ENCODE assay signal across 11 cellular contexts in genomic region chr10:69456880-69457693, GRCh38. TPM values are rescaled to one million over a fixed set of nuclear protein-coding genes. Genes with fewer than 3 reads are reported as not detected.
DNase-seq lines count a peak whose midpoint lies in the region; ATAC-seq, FAIRE-seq and TF ChIP-seq lines count a peak whose summit lies in the region.
"Had no signal": no experiment of that assay in that cellular context is flagged by ENCODE, and none has a peak within 500 bp of the region (broad histone marks: within the 10 kb centered on the region; RNA-seq: fewer than 3 reads in every experiment).

No MANE protein-coding gene starts in this region.

- no peaks in the 10 kb centered on the region for H3K9me1 ChIP-seq in K562 (ENCODE audit: control insufficient read depth, insufficient read depth, low read length)

- CTCF ChIA-PET in K562 (lab: Yijun Ruan, JAX; ENCODE audit: low intra/inter-chr PET ratio): no interaction called here

- ATAC-seq in K562 (no peak), GM19351 (IDR thresholded peaks at IDR 0.05; ENCODE audit: unreplicated experiment) (no peak)
- ATAC-seq: sciatic nerve had no signal

- TF ChIP-seq RAD21 in K562 (CRISPR knock-in tag; conservative IDR thresholded peaks at IDR 0.05 in 1 of 2, IDR thresholded peaks at IDR 0.05 in 1 of 2): no peak

- no peak for TF ChIP-seq POLR2A in H54 (IDR thresholded peaks at IDR 0.05; ENCODE audit: low read depth, low read length)
- TF ChIP-seq POLR2A in K562 (conservative IDR thresholded peaks at IDR 0.05): no peak

- no peaks in the 10 kb centered on the region for H3K79me2 ChIP-seq in K562 (ENCODE audit: control insufficient read depth, insufficient read depth, low read length)

- WGBS in K562 (ENCODE audit: insufficient coverage, low coverage, missing lambda C conversion rate): 39% methylated on average over 8 of the region's 8 CpGs

- no peak for TF ChIP-seq EP300 in K562 (IDR thresholded peaks at IDR 0.05; ENCODE audit: low read length)

- H3K9me3 ChIP-seq in K562 (replicated peaks; ENCODE audit: control insufficient read depth, insufficient read depth, low read depth, low read length): no peaks in the 10 kb centered on the region
- no peaks in the 10 kb centered on the region for H3K9me3 ChIP-seq in mucosa of rectum (ENCODE audit: control insufficient read depth in 2 of 2, low read length in 2 of 2)
- H3K9me3 ChIP-seq in ascending aorta: no peaks in the 10 kb centered on the region

- no peaks in the 10 kb centered on the region for H3K36me3 ChIP-seq in K562 (ENCODE audit: control insufficient read depth, insufficient read depth, low read length)
- peaks cover 3 to 9% of the 10 kb centered on the region in 2 donors for H3K36me3 ChIP-seq in mucosa of rectum (ENCODE audit: control insufficient read depth in 2 of 2, insufficient read depth in 2 of 2, low read length in 2 of 2)
- H3K36me3 ChIP-seq in ascending aorta: no peaks in the 10 kb centered on the region

- H3K9ac ChIP-seq in K562 (ENCODE audit: insufficient read depth in 1 of 2, low read depth in 2 of 2, low read length in 2 of 2) (no peak overlapping the region), mucosa of rectum (ENCODE audit: low read depth in 1 of 2, low read length in 2 of 2) (peak overlapping the region in 1 of 2 donors; percentile 38)

- no TSS peak for BruUV-seq in K562 (replicated peaks; lab: Mats Ljungman, UMichigan)

- DNase-seq in H54 (ENCODE audit: insufficient read length, low spot score): peak; percentile 92
- no peak for DNase-seq in K562 (ENCODE audit: extremely low read depth in 1 of 4, low spot score in 3 of 4)
- DNase-seq in ascending aorta (ENCODE audit: low spot score in 2 of 2): no peak
- DNase-seq in mucosa of gallbladder (ENCODE audit: low spot score): no peak
- no peak for DNase-seq in NCI-H2107 (lab: John Stamatoyannopoulos, UW)
- DNase-seq: NCI-H187 treated with DMSO at 0.1 percent for 48 hours had no signal

- H4K20me1 ChIP-seq in K562 (replicated peaks; ENCODE audit: control insufficient read depth, insufficient read depth, low read length): no peaks in the 10 kb centered on the region

- H3K4me1 ChIP-seq in K562 (replicated peaks in 1 of 2; ENCODE audit: control insufficient read depth in 2 of 2, insufficient read depth in 2 of 2, low read length in 2 of 2) (peaks cover 6 to 18% of the 10 kb centered on the region in 2 experiments), mucosa of rectum (ENCODE audit: control insufficient read depth in 2 of 2, insufficient read depth in 2 of 2, low read length in 2 of 2) (peaks cover 60 to 72% of the 10 kb centered on the region in 2 donors), ascending aorta (no peaks in the 10 kb centered on the region)

- intact Hi-C loops in K562 (cut with micrococcal nuclease): no loop called here
- intact Hi-C loops in ascending aorta (cut with DNase I): no loop called here

- TF ChIP-seq CTCF in 22Rv1 (IDR thresholded peaks at IDR 0.05): no peak
- TF ChIP-seq CTCF in K562 (IDR thresholded peaks at IDR 0.05 in 2 of 3, conservative IDR thresholded peaks at IDR 0.05 in 1 of 3; ENCODE audit: insufficient read depth in 2 of 3, low read depth in 1 of 3, low read length in 3 of 3): no peak
- no peak for TF ChIP-seq CTCF in ascending aorta (IDR thresholded peaks at IDR 0.05)

- H2AFZ ChIP-seq in K562 (ENCODE audit: low read depth, low read length): no peak overlapping the region

- FAIRE-seq in H54 (lab: Jason Lieb, UNC) (peak; percentile 97), K562 (lab: Jason Lieb, UNC) (no peak)
- FAIRE-seq: endometrium had no signal

- POLR2A ChIA-PET in K562 (lab: Yijun Ruan, JAX): interaction anchor here (1.1 kb wide), 1 partner anchor 9 kb away, joined by 4 read pairs; no protein-coding TSS in a partner anchor

- H3K4me2 ChIP-seq in K562 (ENCODE audit: insufficient read depth, low read length): no peak overlapping the region

- H3K27ac ChIP-seq in 22Rv1 (peak overlapping the region; percentile 72), K562 (ENCODE audit: extremely low read depth, low read depth, low read length) (no peak overlapping the region), mucosa of rectum (ENCODE audit: low read depth in 2 of 2, low read length in 2 of 2) (peak overlapping the region; percentile 93 to 95), ascending aorta (no peak overlapping the region)

- H3K4me3 ChIP-seq in K562 (no peak overlapping the region), mucosa of rectum (ENCODE audit: low read length in 2 of 2) (no peak overlapping the region), ascending aorta (no peak overlapping the region)

- in situ Hi-C loops in K562 (cut with MboI): no loop called here

- 0 out of 5 replicates have a peak, but pooled peaks cover 0 to 4% of the 10 kb centered on the region in 2 experiments for H3K27me3 ChIP-seq in K562 (ENCODE audit: control insufficient read depth in 2 of 2, insufficient read depth in 2 of 2, low read length in 2 of 2)
- H3K27me3 ChIP-seq in mucosa of rectum (ENCODE audit: control insufficient read depth in 2 of 2, insufficient read depth in 2 of 2, low read length in 2 of 2): no peaks in the 10 kb centered on the region
- no peaks in the 10 kb centered on the region for H3K27me3 ChIP-seq in ascending aorta

TF ChIP-seq in K562, 482 proteins besides CTCF, POLR2A, EP300 and RAD21 (continues in another document):
- TF ChIP-seq CBFA2T3 (IDR thresholded peaks at IDR 0.05) (no peak), ZNF23 (CRISPR knock-in tag; IDR thresholded peaks at IDR 0.05) (no peak), CHCHD3 (CRISPR knock-in tag; IDR thresholded peaks at IDR 0.05) (no peak), ZNF354B (CRISPR knock-in tag; IDR thresholded peaks at IDR 0.05) (no peak), ZKSCAN1 (IDR thresholded peaks at IDR 0.05; ENCODE audit: low read depth, low read length) (peak; percentile 91), SAP30 (IDR thresholded peaks at IDR 0.05; ENCODE audit: borderline replicate concordance, insufficient read depth, low read depth, low read length, poor library complexity, severe bottlenecking) (no peak), PHTF2 (CRISPR knock-in tag; IDR thresholded peaks at IDR 0.05) (no peak), RFX1 (IDR thresholded peaks at IDR 0.05) (no peak), EZH2 (IDR thresholded peaks at IDR 0.05; ENCODE audit: borderline replicate concordance, low read depth, low read length) (no peak), MIER1 (IDR thresholded peaks at IDR 0.05; ENCODE audit: low read depth) (no peak), XRCC3 (IDR thresholded peaks at IDR 0.05) (no peak), STAG1 (CRISPR knock-in tag; IDR thresholded peaks at IDR 0.05; ENCODE audit: borderline replicate concordance) (no peak), TCF3 (CRISPR knock-in tag; IDR thresholded peaks at IDR 0.05) (no peak), ZBTB34 (CRISPR knock-in tag; IDR thresholded peaks at IDR 0.05) (no peak)

RNA-seq across cellular contexts. Expression of gene TSPAN15, which starts 5.8 kb away (rescaled TPM):
- total RNA-seq in K562 (2011; cell fraction: chromatin; rRNA removed; ENCODE audit: low replicate concordance): 0.95 TPM in 1 of 2 replicates, not detected in the other
- total RNA-seq in K562 (2011; cell fraction: nucleolus; rRNA removed): 0.17 and 0.66 TPM in 2 replicates
- total RNA-seq in K562 (2011; cell fraction: nucleoplasm; rRNA removed): 0.38 TPM in 1 of 2 replicates, not detected in the other
- total RNA-seq in K562 (2014; rRNA removed) (0.78 and 1.0 TPM in 2 replicates), K562 (2014; rRNA removed; fragmentation: Illumina TruSeq; extraction: Trizol) (0.33 and 0.35 TPM in 2 replicates), K562 (2015; rRNA removed; fragmentation: Illumina TruSeq; extraction: Trizol) (0.19 and 0.36 TPM in 2 replicates), K562 (2021) (0.53 and 0.83 TPM in 2 replicates), ascending aorta (31.9 TPM), mucosa of gallbladder (108 TPM)
- polyA plus RNA-seq in K562 (2011; rRNA removed) (0.45 and 0.64 TPM in 2 replicates), K562 (2014; fragmentation: Illumina TruSeq; extraction: Trizol) (0.26 and 0.45 TPM in 2 replicates), K562 (2014; fragmentation: Nextera tagmentation; extraction: Ambion mirVana) (not detected), K562 (2014; rRNA removed) (0.36 and 1.2 TPM in 2 replicates)
- 0.81 and 0.88 TPM in 2 replicates for polyA plus RNA-seq in K562 (2011; cell fraction: cytosol; rRNA removed)
- polyA plus RNA-seq in K562 (2011; cell fraction: nucleus; rRNA removed): 0.71 and 0.73 TPM in 2 replicates
- 0.59 and 0.89 TPM in 2 replicates for polyA plus RNA-seq in K562 (2012)
- 0.48 and 0.53 TPM in 2 replicates for polyA minus RNA-seq in K562 (2011; rRNA and poly(A)+ RNA removed)
- polyA minus RNA-seq in K562 (2011; cell fraction: cytosol; rRNA and poly(A)+ RNA removed): 0.95 and 2.6 TPM in 2 replicates
- 1.1 TPM in 2 replicates for polyA minus RNA-seq in K562 (2011; cell fraction: nucleus; rRNA and poly(A)+ RNA removed)

RNA-seq across cellular contexts. Expression of gene TACR2, which starts 40.4 kb away (rescaled TPM):
- not detected in 2 replicates for total RNA-seq in K562 (2011; cell fraction: chromatin; rRNA removed; ENCODE audit: low replicate concordance)
- not detected in 2 replicates for total RNA-seq in K562 (2011; cell fraction: nucleolus; rRNA removed)
- total RNA-seq in K562 (2011; cell fraction: nucleoplasm; rRNA removed): not detected in 2 replicates
- not detected in 2 replicates for total RNA-seq in K562 (2014; rRNA removed)
- total RNA-seq in K562 (2014; rRNA removed; fragmentation: Illumina TruSeq; extraction: Trizol): not detected in 2 replicates
- not detected in 2 replicates for total RNA-seq in K562 (2015; rRNA removed; fragmentation: Illumina TruSeq; extraction: Trizol)
- not detected in 2 replicates for total RNA-seq in K562 (2021)
- polyA plus RNA-seq in K562 (2011; rRNA removed): not detected in 2 replicates
- not detected in 2 replicates for polyA plus RNA-seq in K562 (2011; cell fraction: cytosol; rRNA removed)
- not detected in 2 replicates for polyA plus RNA-seq in K562 (2011; cell fraction: nucleus; rRNA removed)
- 0.20 and 0.22 TPM in 2 replicates for polyA plus RNA-seq in K562 (2012)
- not detected in 2 replicates for polyA plus RNA-seq in K562 (2014; fragmentation: Illumina TruSeq; extraction: Trizol)
- not detected for polyA plus RNA-seq in K562 (2014; fragmentation: Nextera tagmentation; extraction: Ambion mirVana)
- polyA plus RNA-seq in K562 (2014; rRNA removed): not detected in 2 replicates
- polyA minus RNA-seq in K562 (2011; rRNA and poly(A)+ RNA removed): not detected in 2 replicates
- polyA minus RNA-seq in K562 (2011; cell fraction: cytosol; rRNA and poly(A)+ RNA removed): not detected in 2 replicates
- not detected in 2 replicates for polyA minus RNA-seq in K562 (2011; cell fraction: nucleus; rRNA and poly(A)+ RNA removed)
- not detected for total RNA-seq in ascending aorta
- 1.6 TPM for total RNA-seq in mucosa of gallbladder

Comparison
In these comparisons a context has a peak if more than half of its experiments do, and no peak if none do; other contexts are left out.
1. H3K27ac ChIP-seq: peak in 22Rv1 (single experiment) and mucosa of rectum (2 of 2); none in K562 (single experiment) and ascending aorta (0 of 2).
2. RNA of gene TSPAN15, which starts 5.8 kb away (total RNA-seq): 108 TPM in mucosa of gallbladder (single experiment) and 31.9 TPM in ascending aorta (single experiment); 0.17 to 1.0 TPM in K562; every median in the first group is over 10 times any median in the second.